In the genomic region with DNA sequence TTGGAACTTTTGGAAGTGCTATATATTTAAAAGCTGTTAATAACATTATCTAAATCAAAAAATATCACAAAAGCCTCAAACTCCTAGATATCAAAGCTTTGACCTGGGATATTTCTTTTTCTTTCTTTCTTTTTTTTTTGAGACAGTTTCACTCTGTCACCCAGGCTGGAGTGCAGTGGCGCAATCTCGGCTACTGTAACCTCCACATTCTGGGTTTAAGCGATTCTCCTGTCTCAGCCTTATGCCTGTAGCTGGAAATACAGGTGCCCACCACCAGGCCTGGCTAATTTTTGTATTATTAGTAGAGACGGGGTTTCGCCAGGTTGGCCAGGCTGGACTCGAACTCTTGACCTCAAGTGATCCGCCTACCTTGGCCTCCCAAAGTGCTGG, we compare ENCODE assay signal across 15 cellular contexts. TPM values are rescaled to one million over a fixed set of nuclear protein-coding genes. Genes with fewer than 3 reads are reported as not detected.
DNase-seq lines count a peak whose midpoint lies in the region; ATAC-seq, FAIRE-seq and TF ChIP-seq lines count a peak whose summit lies in the region.
"Had no signal": no experiment of that assay in that cellular context is flagged by ENCODE, and none has a peak within 500 bp of the region (broad histone marks: within the 10 kb centered on the region; RNA-seq: fewer than 3 reads in every experiment).

No MANE protein-coding gene starts in this region.

- no peaks in the 10 kb centered on the region for H3K9me3 ChIP-seq in stomach
- H3K9me3 ChIP-seq in small intestine (ENCODE audit: control insufficient read depth, low read depth): no peaks in the 10 kb centered on the region
- H3K9me3 ChIP-seq: thoracic aorta had no signal

- FAIRE-seq in small intestine (lab: Jason Lieb, UNC): no peak
- FAIRE-seq: A204.1 had no signal

- no peaks in the 10 kb centered on the region for H3K27me3 Mint-ChIP-seq in activated CD4-positive, alpha-beta T cell treated with anti-CD3 and anti-CD28 coated beads for 36 hours
- no peaks in the 10 kb centered on the region for H3K27me3 Mint-ChIP-seq in activated CD4-positive, alpha-beta memory T cell treated with anti-CD3 and anti-CD28 coated beads, Interleukin-2, amount 10 ng/mL, durations not matched to agents 7 days and 5 days
- peaks cover 0 to 5% (median 2%) of the 10 kb centered on the region in 3 donors for H3K27me3 Mint-ChIP-seq in immature natural killer cell (ENCODE audit: low read depth in 3 of 3)

- H3K4me3 Mint-ChIP-seq in activated CD4-positive, alpha-beta T cell treated with anti-CD3 and anti-CD28 coated beads for 36 hours: no peak overlapping the region
- no peak overlapping the region for H3K4me3 Mint-ChIP-seq in activated CD4-positive, alpha-beta memory T cell treated with anti-CD3 and anti-CD28 coated beads, Interleukin-2, amount 10 ng/mL, durations not matched to agents 7 days and 5 days
- peak overlapping the region in 3 of 5 donors; percentile 58 to 67 (median 59) for H3K4me3 Mint-ChIP-seq in immature natural killer cell

- H3K27me3 ChIP-seq in stomach: no peaks in the 10 kb centered on the region
- H3K27me3 ChIP-seq in small intestine (ENCODE audit: control insufficient read depth in 2 of 2, insufficient read depth in 2 of 2, low read length in 2 of 2): no peaks in the 10 kb centered on the region

- no peak for DNase-seq in activated CD4-positive, alpha-beta T cell treated with anti-CD3 and anti-CD28 coated beads for 36 hours
- DNase-seq in activated CD4-positive, alpha-beta T cell treated with anti-CD3 and anti-CD28 coated beads for 48 hours: no peak
- no peak for DNase-seq in activated CD4-positive, alpha-beta memory T cell treated with anti-CD3 and anti-CD28 coated beads, Interleukin-2, amount 10 ng/mL, durations not matched to agents 7 days and 5 days
- DNase-seq in immature natural killer cell (no peak), stomach (no peak), small intestine (no peak), DMS153 (lab: John Stamatoyannopoulos, UW) (no peak)
- DNase-seq: activated naive CD4-positive, alpha-beta T cell treated with anti-CD3 and anti-CD28 coated beads, Interleukin-2, amount 50 U/mL, for 16 hours; effector CD8-positive, alpha-beta T cell; NCI-H2107; stimulated activated CD4-positive, alpha-beta T cell treated with anti-CD3 and anti-CD28 coated beads, Interleukin-4, amount 100 ng/mL, for 1 hour had no signal

- TF ChIP-seq POLR2A in stomach (IDR thresholded peaks at IDR 0.05): no peak

- CTCF ChIA-PET in activated CD4-positive, alpha-beta T cell treated with anti-CD3 and anti-CD28 coated beads for 36 hours (lab: Charles Lee): interaction anchor here (0.6 to 2.2 kb wide), 5 partner anchors 11 to 108 kb away, joined by 3 to 15 read pairs (median 4); no protein-coding TSS in a partner anchor
- CTCF ChIA-PET in activated CD4-positive, alpha-beta memory T cell treated with anti-CD3 and anti-CD28 coated beads, Interleukin-2, amount 10 ng/mL, durations not matched to agents 7 days and 5 days (lab: Charles Lee): interaction anchor here (0.8 to 4.2 kb wide), 12 partner anchors 11 to 551 kb away, joined by 3 to 21 read pairs (median 4); no protein-coding TSS in a partner anchor

- intact Hi-C loops in activated CD4-positive, alpha-beta T cell treated with anti-CD3 and anti-CD28 coated beads for 36 hours (cut with DNase I, micrococcal nuclease): loop anchor here in 1 of 2 experiments (1.0 kb wide), 1 partner anchor 30 kb away; no protein-coding TSS in a partner anchor
- intact Hi-C loops in stomach (cut with DNase I; ENCODE audit: low total_unique reads): no loop called here

- TF ChIP-seq CTCF in stomach (IDR thresholded peaks at IDR 0.05): no peak

- ATAC-seq in activated CD4-positive, alpha-beta T cell treated with anti-CD3 and anti-CD28 coated beads for 36 hours: no peak
- ATAC-seq in HG03280 (IDR thresholded peaks at IDR 0.05; ENCODE audit: unreplicated experiment): no peak

- H3K4me1 Mint-ChIP-seq in activated CD4-positive, alpha-beta T cell treated with anti-CD3 and anti-CD28 coated beads for 36 hours: peaks cover 93% of the 10 kb centered on the region
- peaks cover 88% of the 10 kb centered on the region for H3K4me1 Mint-ChIP-seq in activated CD4-positive, alpha-beta memory T cell treated with anti-CD3 and anti-CD28 coated beads, Interleukin-2, amount 10 ng/mL, durations not matched to agents 7 days and 5 days
- peaks cover 92 to 98% of the 10 kb centered on the region in 2 donors for H3K4me1 Mint-ChIP-seq in immature natural killer cell

- H3K27ac ChIP-seq in stomach (peak overlapping the region; percentile 35 to 79 (median 66)), small intestine (ENCODE audit: low read depth in 1 of 2, low read length in 1 of 2) (peak overlapping the region in 1 of 2 donors; percentile 36)

- POLR2A ChIA-PET in activated CD4-positive, alpha-beta T cell treated with anti-CD3 and anti-CD28 coated beads for 36 hours (lab: Charles Lee): interaction anchor here (1.2 to 2.9 kb wide), 3 partner anchors 17 to 66 kb away, joined by 3 to 9 read pairs (median 5); no protein-coding TSS in a partner anchor
- POLR2A ChIA-PET in activated CD4-positive, alpha-beta memory T cell treated with anti-CD3 and anti-CD28 coated beads, Interleukin-2, amount 10 ng/mL, durations not matched to agents 7 days and 5 days (lab: Charles Lee): interaction anchor here (0.9 to 7.4 kb wide), 7 partner anchors 9 to 41 kb away, joined by 3 to 106 read pairs (median 21); no protein-coding TSS in a partner anchor

- H3K27ac Mint-ChIP-seq in activated CD4-positive, alpha-beta T cell treated with anti-CD3 and anti-CD28 coated beads for 36 hours: peak overlapping the region; percentile 48
- H3K27ac Mint-ChIP-seq in activated CD4-positive, alpha-beta memory T cell treated with anti-CD3 and anti-CD28 coated beads, Interleukin-2, amount 10 ng/mL, durations not matched to agents 7 days and 5 days: peak overlapping the region; percentile 73
- H3K27ac Mint-ChIP-seq in immature natural killer cell: peak overlapping the region; percentile 84 to 93 (median 90)

- H3K4me3 ChIP-seq in stomach: peak overlapping the region in 1 of 4 donors; percentile 10
- H3K4me3 ChIP-seq in small intestine (ENCODE audit: low read depth in 1 of 2, low read length in 2 of 2): no peak overlapping the region

- H3K36me3 ChIP-seq in stomach: no peaks in the 10 kb centered on the region
- no peaks in the 10 kb centered on the region for H3K36me3 ChIP-seq in small intestine (ENCODE audit: control insufficient read depth in 2 of 2, insufficient read depth in 2 of 2, low read length in 2 of 2)
- H3K36me3 ChIP-seq: thoracic aorta had no signal

- TF ChIP-seq EP300 in stomach (IDR thresholded peaks at IDR 0.05): no peak

- H3K4me1 ChIP-seq in stomach (peaks cover 64 to 100% (median 83%) of the 10 kb centered on the region in 4 donors), small intestine (ENCODE audit: control insufficient read depth in 2 of 2, insufficient read depth in 1 of 2, low read depth in 1 of 2, low read length in 1 of 2) (peaks cover 23 to 33% of the 10 kb centered on the region in 2 donors)

- no peaks in the 10 kb centered on the region for H3K9me3 Mint-ChIP-seq in activated CD4-positive, alpha-beta T cell treated with anti-CD3 and anti-CD28 coated beads for 36 hours (ENCODE audit: low read depth)
- no peaks in the 10 kb centered on the region for H3K9me3 Mint-ChIP-seq in activated CD4-positive, alpha-beta memory T cell treated with anti-CD3 and anti-CD28 coated beads, Interleukin-2, amount 10 ng/mL, durations not matched to agents 7 days and 5 days
- no peaks in the 10 kb centered on the region for H3K9me3 Mint-ChIP-seq in immature natural killer cell
- H3K9me3 Mint-ChIP-seq: nephron had no signal

- H3K36me3 Mint-ChIP-seq in activated CD4-positive, alpha-beta T cell treated with anti-CD3 and anti-CD28 coated beads for 36 hours (ENCODE audit: low read depth): peaks cover 21% of the 10 kb centered on the region
- H3K36me3 Mint-ChIP-seq in activated CD4-positive, alpha-beta memory T cell treated with anti-CD3 and anti-CD28 coated beads, Interleukin-2, amount 10 ng/mL, durations not matched to agents 7 days and 5 days (ENCODE audit: low read depth): peaks cover 41% of the 10 kb centered on the region
- no peaks in the 10 kb centered on the region for H3K36me3 Mint-ChIP-seq in immature natural killer cell

- 72 to 87% (median 80%) methylated on average over 7 of the region's 7 CpGs for WGBS in stomach, 5 donors
- 80 to 90% (median 80%) methylated on average over 7 of the region's 7 CpGs for WGBS in small intestine, 3 donors

RNA-seq across cellular contexts. Expression of gene RAPGEF1, which starts 31.3 kb away (rescaled TPM):
- total RNA-seq in activated CD4-positive, alpha-beta T cell treated with anti-CD3 and anti-CD28 coated beads for 36 hours: 100 to 1,000 TPM in 1 of 2 experiments, 10 to 100 TPM in 1; 86.7 to 108 TPM
- 100 to 1,000 TPM; 149 to 158 TPM for total RNA-seq in activated CD4-positive, alpha-beta memory T cell treated with anti-CD3 and anti-CD28 coated beads, Interleukin-2, amount 10 ng/mL, durations not matched to agents 7 days and 5 days
- polyA plus RNA-seq in immature natural killer cell (10 to 100 TPM in 1 of 3 donors, 1 to 10 TPM in 2; 1.2 to 15.8 (median 7.4) TPM), stomach (10 to 100 TPM in 2 of 3 donors, 1 to 10 TPM in 1; 8.4 to 19.1 (median 12.5) TPM), small intestine (10 to 100 TPM; 15.4 to 24.6 (median 17.9) TPM)
- 10 to 100 TPM; 33.2 to 84.6 (median 57.1) TPM for total RNA-seq in stomach

Comparison
In these comparisons a context has a peak if more than half of its experiments do, and no peak if none do; other contexts are left out.
1. H3K4me3 Mint-ChIP-seq: peak in immature natural killer cell (3 of 5); none in activated CD4-positive, alpha-beta T cell treated with anti-CD3 and anti-CD28 coated beads for 36 hours (single experiment) and activated CD4-positive, alpha-beta memory T cell treated with anti-CD3 and anti-CD28 coated beads, Interleukin-2, amount 10 ng/mL, durations not matched to agents 7 days and 5 days (single experiment).
2. Peak in every context shown above with its lines, with median percentiles within 50 percentile points of each other: H3K27ac Mint-ChIP-seq.